ENCODE assay signal across 34 cellular contexts in the genomic region with DNA sequence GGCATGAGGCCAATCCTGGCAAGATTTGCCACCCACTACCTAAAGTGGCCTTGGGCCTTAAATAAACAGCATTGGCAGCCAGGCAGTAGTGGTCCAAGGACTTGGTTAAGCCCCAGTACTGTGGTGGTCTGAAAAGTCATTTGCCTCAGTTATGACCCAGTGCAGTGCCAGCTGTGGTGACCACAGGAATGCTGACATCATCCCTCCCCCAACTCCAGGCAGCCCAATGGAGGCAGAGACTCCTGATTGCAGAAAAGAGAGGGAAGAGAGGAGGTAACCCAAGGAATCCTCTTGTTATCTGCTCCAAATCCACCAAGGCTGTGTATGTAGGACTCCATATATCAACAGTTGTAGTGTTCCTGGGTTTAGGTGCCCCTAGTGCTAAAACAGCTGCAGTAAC.
"Had no signal": no experiment of that assay in that cellular context is flagged by ENCODE, and none has a peak within 500 bp of the region (broad histone marks: within the 10 kb centered on the region; RNA-seq: fewer than 3 reads in every experiment).

No MANE protein-coding gene starts in this region.

- DNase-seq: activated B cell treated with CpG ODN at 0.5 μM for 24 hours; activated CD4-positive, alpha-beta memory T cell treated with anti-CD3 and anti-CD28 coated beads for 36 hours; activated CD4-positive, alpha-beta T cell treated with anti-CD3 and anti-CD28 coated beads for 4 hours; activated CD4-positive, alpha-beta T cell treated with anti-CD3 and anti-CD28 coated beads, Interleukin-2, amount 10 ng/mL, durations not matched to agents 24 days and 14 days; activated CD4-positive, alpha-beta T cell treated with anti-CD3 and anti-CD28 coated beads, Interleukin-2, amount 50 U/mL, for 1 hour; activated CD4-positive, alpha-beta T cell treated with anti-CD3 and anti-CD28 coated beads, Interleukin-2, amount 50 U/mL, for 4 hours; activated CD4-positive, CD25-positive, alpha-beta regulatory T cell treated with anti-CD3 and anti-CD28 coated beads, Interleukin-2, amount 50 U/mL, for 72 hours; activated CD8-positive, alpha-beta memory T cell treated with anti-CD3 and anti-CD28 coated beads, Interleukin-2, amount 50 U/mL, for 4 hours; activated CD8-positive, alpha-beta T cell treated with anti-CD3 and anti-CD28 coated beads for 36 hours; activated effector memory CD4-positive, alpha-beta T cell treated with anti-CD3 and anti-CD28 coated beads, Interleukin-2, amount 50 U/mL, for 16 hours; activated gamma-delta T cell treated with Interleukin-2 at 50 U/mL for 16 hours; activated naive CD4-positive, alpha-beta T cell; activated naive CD4-positive, alpha-beta T cell treated with anti-CD3 and anti-CD28 coated beads for 36 hours; activated naive CD4-positive, alpha-beta T cell treated with anti-CD3 and anti-CD28 coated beads, Interleukin-2, amount 50 U/mL, for 16 hours; activated naive CD8-positive, alpha-beta T cell treated with anti-CD3 and anti-CD28 coated beads for 36 hours; activated T-cell treated with anti-CD3 and anti-CD28 coated beads for 4 hours; activated T-cell treated with anti-CD3 and anti-CD28 coated beads, Interleukin-2, amount 50 U/mL, for 1 hour; activated T-cell treated with anti-CD3 and anti-CD28 coated beads, Interleukin-2, amount 50 U/mL, for 4 hours; activated T-cell treated with anti-CD3 and anti-CD28 coated beads, Interleukin-2, amount 50 U/mL, for 72 hours; adrenal gland; amniotic stem cell; aorta; body of pancreas; brain microvascular endothelial cell; central memory CD4-positive, alpha-beta T cell; T-helper 2 cell; T-helper 9 cell had no signal

- ATAC-seq: activated CD8-positive, alpha-beta T cell treated with anti-CD3 and anti-CD28 coated beads for 36 hours; activated naive CD4-positive, alpha-beta T cell treated with anti-CD3 and anti-CD28 coated beads, Interleukin-2, amount 50 U/mL, for 72 hours; activated T-cell treated with anti-CD3 and anti-CD28 coated beads, Interleukin-2, amount 50 U/mL, for 4 hours; activated T-cell treated with anti-CD3 and anti-CD28 coated beads, Interleukin-2, amount 50 U/mL, for 72 hours; activated T-helper 17 cell treated with anti-CD3 and anti-CD28 coated beads, Interleukin-2, amount 50 U/mL, for 72 hours; body of pancreas had no signal

- H3K4me1 Mint-ChIP-seq: activated B cell treated with CpG ODN at 0.5 μM for 24 hours; activated CD4-positive, alpha-beta T cell treated with anti-CD3 and anti-CD28 coated beads, Interleukin-2, amount 10 ng/mL, durations not matched to agents 24 days and 14 days; activated naive CD8-positive, alpha-beta T cell treated with anti-CD3 and anti-CD28 coated beads for 36 hours; activated T-helper 17 cell treated with anti-CD3 and anti-CD28 coated beads, Interleukin-2, amount 50 U/mL, for 72 hours had no signal

- H3K27ac Mint-ChIP-seq: activated B cell treated with CpG ODN at 0.5 μM for 24 hours; activated CD4-positive, alpha-beta memory T cell treated with anti-CD3 and anti-CD28 coated beads for 36 hours; activated CD4-positive, alpha-beta T cell treated with anti-CD3 and anti-CD28 coated beads, Interleukin-2, amount 10 ng/mL, durations not matched to agents 24 days and 14 days; activated CD8-positive, alpha-beta T cell treated with anti-CD3 and anti-CD28 coated beads for 36 hours; activated naive CD4-positive, alpha-beta T cell treated with anti-CD3 and anti-CD28 coated beads for 36 hours; activated naive CD4-positive, alpha-beta T cell treated with anti-CD3 and anti-CD28 coated beads, Interleukin-2, amount 50 U/mL, for 72 hours; activated naive CD8-positive, alpha-beta T cell treated with anti-CD3 and anti-CD28 coated beads for 36 hours; activated T-cell treated with anti-CD3 and anti-CD28 coated beads, Interleukin-2, amount 50 U/mL, for 72 hours; activated T-helper 1 cell treated with anti-CD3 and anti-CD28 coated beads, Interleukin-12 subunit alpha, Interleukin-12 subunit beta, Interleukin-2, Interleukin-4 antibody, amounts not matched to agents 30 ng/mL and 10 ng/mL and 1 ng/mL, durations not matched to agents 14 hours and 24 hours and 36 hours; activated T-helper 17 cell treated with anti-CD3 and anti-CD28 coated beads, Interleukin-2, amount 50 U/mL, for 72 hours; T-helper 1 cell treated with Interleukin-12 subunit alpha and Interleukin-12 subunit beta and Interleukin-4 antibody, amounts not matched to agents 30 μg/mL and 1 μg/mL, for 36 hours; T-helper 2 cell treated with Interferon-gamma antibody and Interleukin-4, amounts not matched to agents 5 μg/mL and 100 μg/mL, for 36 hours had no signal

- H3K36me3 Mint-ChIP-seq: activated CD4-positive, alpha-beta memory T cell treated with anti-CD3 and anti-CD28 coated beads for 36 hours; activated naive CD4-positive, alpha-beta T cell treated with anti-CD3 and anti-CD28 coated beads, Interleukin-2, amount 50 U/mL, for 72 hours; activated naive CD8-positive, alpha-beta T cell treated with anti-CD3 and anti-CD28 coated beads for 36 hours had no signal

- H3K9me3 Mint-ChIP-seq: activated T-helper 17 cell treated with anti-CD3 and anti-CD28 coated beads, Interleukin-2, amount 50 U/mL, for 72 hours had no signal

- H3K27me3 Mint-ChIP-seq: activated B cell treated with CpG ODN at 0.5 μM for 24 hours; activated CD4-positive, alpha-beta memory T cell treated with anti-CD3 and anti-CD28 coated beads for 36 hours; activated CD4-positive, alpha-beta T cell treated with anti-CD3 and anti-CD28 coated beads, Interleukin-2, amount 10 ng/mL, durations not matched to agents 24 days and 14 days; activated CD8-positive, alpha-beta T cell treated with anti-CD3 and anti-CD28 coated beads for 36 hours; activated naive CD8-positive, alpha-beta T cell treated with anti-CD3 and anti-CD28 coated beads for 36 hours; activated T-helper 17 cell treated with anti-CD3 and anti-CD28 coated beads, Interleukin-2, amount 50 U/mL, for 72 hours had no signal

- FAIRE-seq: astrocyte, TTC549 had no signal

- H3K4me3 Mint-ChIP-seq: activated B cell treated with CpG ODN at 0.5 μM for 24 hours; activated CD4-positive, alpha-beta memory T cell treated with anti-CD3 and anti-CD28 coated beads for 36 hours; activated CD4-positive, alpha-beta T cell treated with anti-CD3 and anti-CD28 coated beads, Interleukin-2, amount 10 ng/mL, durations not matched to agents 24 days and 14 days; activated CD8-positive, alpha-beta T cell treated with anti-CD3 and anti-CD28 coated beads for 36 hours; activated naive CD4-positive, alpha-beta T cell treated with anti-CD3 and anti-CD28 coated beads for 36 hours; activated naive CD8-positive, alpha-beta T cell treated with anti-CD3 and anti-CD28 coated beads for 36 hours; activated T-cell treated with anti-CD3 and anti-CD28 coated beads, Interleukin-2, amount 50 U/mL, for 4 hours; activated T-cell treated with anti-CD3 and anti-CD28 coated beads, Interleukin-2, amount 50 U/mL, for 72 hours; activated T-helper 1 cell treated with anti-CD3 and anti-CD28 coated beads, Interleukin-12 subunit alpha, Interleukin-12 subunit beta, Interleukin-2, Interleukin-4 antibody, amounts not matched to agents 30 ng/mL and 10 ng/mL and 1 ng/mL, durations not matched to agents 14 hours and 24 hours and 36 hours; activated T-helper 17 cell treated with anti-CD3 and anti-CD28 coated beads, Interleukin-2, amount 50 U/mL, for 72 hours; T-helper 1 cell treated with Interleukin-12 subunit alpha and Interleukin-12 subunit beta and Interleukin-4 antibody, amounts not matched to agents 30 μg/mL and 1 μg/mL, for 36 hours; T-helper 2 cell treated with Interferon-gamma antibody and Interleukin-4, amounts not matched to agents 5 μg/mL and 100 μg/mL, for 36 hours had no signal
